18 cellular contexts compared by ENCODE assay signal in genomic region chr20:47878601-47879004, GRCh38.
A peak's percentile ranks its signal among the peaks of the same experiment; 100 is the strongest.
DNase-seq lines count a peak whose midpoint lies in the region; ATAC-seq and TF ChIP-seq lines count a peak whose summit lies in the region.
"Had no signal": no experiment of that assay in that cellular context is flagged by ENCODE, and none has a peak within 500 bp of the region (broad histone marks: within the 10 kb centered on the region; RNA-seq: fewer than 3 reads in every experiment).

No MANE protein-coding gene starts in this region.

- no peak for DNase-seq in activated naive CD8-positive, alpha-beta T cell treated with anti-CD3 and anti-CD28 coated beads, Interleukin-2, amount 50 U/mL, for 24 hours
- DNase-seq in activated naive CD8-positive, alpha-beta T cell treated with anti-CD3 and anti-CD28 coated beads for 36 hours: no peak
- DNase-seq in NCI-H524 (lab: John Stamatoyannopoulos, UW): peak; percentile 69 to 81
- DNase-seq in dermis blood vessel endothelial cell: peak; percentile 95
- no peak for DNase-seq in nephron progenitor cell
- DNase-seq in activated naive CD4-positive, alpha-beta T cell treated with Interleukin-2 at 50 U/mL for 16 hours: no peak
- DNase-seq in Ammon's horn (ENCODE audit: low spot score): no peak
- DNase-seq: activated CD4-positive, alpha-beta T cell treated with anti-CD3 and anti-CD28 coated beads for 1 hour; activated naive CD4-positive, alpha-beta T cell treated with anti-CD3 and anti-CD28 coated beads for 36 hours; activated T-cell treated with anti-CD3 and anti-CD28 coated beads, Interleukin-2, amount 50 U/mL, for 24 hours; effector memory CD8-positive, alpha-beta T cell; head of caudate nucleus; NCI-H2029 treated with DMSO at 0.1 percent for 48 hours; substantia nigra had no signal

- no peaks in the 10 kb centered on the region for H3K9me3 Mint-ChIP-seq in activated naive CD8-positive, alpha-beta T cell treated with anti-CD3 and anti-CD28 coated beads, Interleukin-2, amount 50 U/mL, for 24 hours
- H3K9me3 Mint-ChIP-seq in activated naive CD8-positive, alpha-beta T cell treated with anti-CD3 and anti-CD28 coated beads for 36 hours: no peaks in the 10 kb centered on the region
- no peaks in the 10 kb centered on the region for H3K9me3 Mint-ChIP-seq in nephron progenitor cell
- H3K9me3 Mint-ChIP-seq: activated naive CD4-positive, alpha-beta T cell treated with anti-CD3 and anti-CD28 coated beads for 36 hours; activated T-cell treated with anti-CD3 and anti-CD28 coated beads, Interleukin-2, amount 50 U/mL, for 24 hours; effector memory CD8-positive, alpha-beta T cell; GM23338 had no signal

- no peak overlapping the region for H3K4me3 Mint-ChIP-seq in activated naive CD8-positive, alpha-beta T cell treated with anti-CD3 and anti-CD28 coated beads, Interleukin-2, amount 50 U/mL, for 24 hours
- H3K4me3 Mint-ChIP-seq in activated naive CD8-positive, alpha-beta T cell treated with anti-CD3 and anti-CD28 coated beads for 36 hours: no peak overlapping the region
- H3K4me3 Mint-ChIP-seq in nephron progenitor cell: no peak overlapping the region
- H3K4me3 Mint-ChIP-seq: activated naive CD4-positive, alpha-beta T cell treated with anti-CD3 and anti-CD28 coated beads for 36 hours; activated T-cell treated with anti-CD3 and anti-CD28 coated beads, Interleukin-2, amount 50 U/mL, for 24 hours; CD14-positive monocyte; effector memory CD8-positive, alpha-beta T cell; GM23338 had no signal

- TF ChIP-seq CTCF in nephron progenitor cell (IDR thresholded peaks at IDR 0.05): no peak

- peak; percentile 31 for ATAC-seq in activated naive CD8-positive, alpha-beta T cell treated with anti-CD3 and anti-CD28 coated beads, Interleukin-2, amount 50 U/mL, for 24 hours
- ATAC-seq in GM21360 (IDR thresholded peaks at IDR 0.05; ENCODE audit: unreplicated experiment): no peak
- ATAC-seq: A549; effector memory CD8-positive, alpha-beta T cell; GM23338 had no signal

- H3K27ac Mint-ChIP-seq in activated naive CD8-positive, alpha-beta T cell treated with anti-CD3 and anti-CD28 coated beads, Interleukin-2, amount 50 U/mL, for 24 hours: no peak overlapping the region
- H3K27ac Mint-ChIP-seq in activated naive CD8-positive, alpha-beta T cell treated with anti-CD3 and anti-CD28 coated beads for 36 hours: no peak overlapping the region
- peak overlapping the region; percentile 20 for H3K27ac Mint-ChIP-seq in nephron progenitor cell
- H3K27ac Mint-ChIP-seq: activated naive CD4-positive, alpha-beta T cell treated with anti-CD3 and anti-CD28 coated beads for 36 hours; activated T-cell treated with anti-CD3 and anti-CD28 coated beads, Interleukin-2, amount 50 U/mL, for 24 hours; effector memory CD8-positive, alpha-beta T cell; GM23338 had no signal

- peaks cover 2% of the 10 kb centered on the region for H3K27me3 Mint-ChIP-seq in activated naive CD8-positive, alpha-beta T cell treated with anti-CD3 and anti-CD28 coated beads, Interleukin-2, amount 50 U/mL, for 24 hours
- peaks cover 4% of the 10 kb centered on the region for H3K27me3 Mint-ChIP-seq in activated naive CD8-positive, alpha-beta T cell treated with anti-CD3 and anti-CD28 coated beads for 36 hours
- peaks cover 23% of the 10 kb centered on the region for H3K27me3 Mint-ChIP-seq in nephron progenitor cell (ENCODE audit: low read depth, poor library complexity)

- no peaks in the 10 kb centered on the region for H3K4me1 Mint-ChIP-seq in activated naive CD8-positive, alpha-beta T cell treated with anti-CD3 and anti-CD28 coated beads, Interleukin-2, amount 50 U/mL, for 24 hours
- no peaks in the 10 kb centered on the region for H3K4me1 Mint-ChIP-seq in activated naive CD8-positive, alpha-beta T cell treated with anti-CD3 and anti-CD28 coated beads for 36 hours
- peaks cover 37% of the 10 kb centered on the region for H3K4me1 Mint-ChIP-seq in nephron progenitor cell
- H3K4me1 Mint-ChIP-seq: CD14-positive monocyte, GM23338 had no signal

- no peaks in the 10 kb centered on the region for H3K36me3 Mint-ChIP-seq in activated naive CD8-positive, alpha-beta T cell treated with anti-CD3 and anti-CD28 coated beads, Interleukin-2, amount 50 U/mL, for 24 hours (ENCODE audit: low read depth)
- H3K36me3 Mint-ChIP-seq in activated naive CD8-positive, alpha-beta T cell treated with anti-CD3 and anti-CD28 coated beads for 36 hours: no peaks in the 10 kb centered on the region
- H3K36me3 Mint-ChIP-seq in nephron progenitor cell (ENCODE audit: low read depth): no peaks in the 10 kb centered on the region
- H3K36me3 Mint-ChIP-seq: CD14-positive monocyte had no signal

Comparison
In these comparisons a context has a peak if more than half of its experiments do, and no peak if none do; other contexts are left out.
1. DNase-seq: peak in NCI-H524 (2 of 2) and dermis blood vessel endothelial cell (single experiment); none in activated naive CD8-positive, alpha-beta T cell treated with anti-CD3 and anti-CD28 coated beads, Interleukin-2, amount 50 U/mL, for 24 hours (single experiment), activated naive CD8-positive, alpha-beta T cell treated with anti-CD3 and anti-CD28 coated beads for 36 hours (single experiment), nephron progenitor cell (single experiment), activated naive CD4-positive, alpha-beta T cell treated with Interleukin-2 at 50 U/mL for 16 hours (single experiment) and Ammon's horn (single experiment).